19 cellular contexts compared by ENCODE assay signal in the genomic region with DNA sequence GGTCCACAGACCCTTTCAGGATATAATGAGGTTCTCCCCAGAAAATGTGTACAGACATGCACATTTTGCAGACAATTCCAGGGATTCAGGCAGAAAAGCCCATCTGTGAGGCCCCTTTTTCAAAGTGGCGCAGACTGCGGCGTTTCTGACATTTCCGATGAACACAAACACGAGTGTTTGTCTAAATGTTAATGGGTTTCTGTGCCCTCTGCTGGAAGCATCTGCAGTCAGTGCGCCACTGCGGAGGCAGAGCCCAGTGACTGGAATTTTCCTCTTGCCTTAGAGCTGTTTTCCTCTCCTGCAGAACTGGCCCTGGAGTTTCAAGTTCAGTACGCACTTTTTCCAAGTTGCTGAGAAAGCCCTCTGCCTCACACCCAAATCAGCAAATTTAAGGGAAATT. TPM values are rescaled to one million over a fixed set of nuclear protein-coding genes. Genes with fewer than 3 reads are reported as not detected.
DNase-seq lines count a peak whose midpoint lies in the region; ATAC-seq and TF ChIP-seq lines count a peak whose summit lies in the region.
"Had no signal": no experiment of that assay in that cellular context is flagged by ENCODE, and none has a peak within 500 bp of the region (broad histone marks: within the 10 kb centered on the region; RNA-seq: fewer than 3 reads in every experiment).

No MANE protein-coding gene starts in this region.

- DNase-seq in EH (ENCODE audit: low read depth) (peak; percentile 25), NCI-H748 (lab: John Stamatoyannopoulos, UW; ENCODE audit: unreplicated experiment) (peak; percentile 53), dorsolateral prefrontal cortex (peak in 9 of 10 donors; percentile 39 to 82 (median 74)), osteocyte (ENCODE audit: extremely low spot score, unreplicated experiment) (no peak), GM13976 (ENCODE audit: low spot score) (no peak), endothelial cell (ENCODE audit: low spot score) (no peak)
- DNase-seq in activated CD8-positive, alpha-beta memory T cell treated with anti-CD3 and anti-CD28 coated beads, Interleukin-2, amount 10 ng/mL, durations not matched to agents 7 days and 5 days = no peak
- DNase-seq: activated CD4-positive, alpha-beta T cell treated with anti-CD3 and anti-CD28 coated beads for 1 hour; DMS79; gastrocnemius medialis; Karpas-422; left ventricle myocardium inferior; stimulated activated CD4-positive, alpha-beta T cell treated with anti-CD3 and anti-CD28 coated beads, Interleukin-4, amount 100 ng/mL, for 24 hours had no signal

- H3K27me3 Mint-ChIP-seq in osteocyte (ENCODE audit: unreplicated experiment) (peaks cover 50% of the 10 kb centered on the region), endothelial cell (ENCODE audit: unreplicated experiment) (no peaks in the 10 kb centered on the region)
- peaks cover 47% of the 10 kb centered on the region for H3K27me3 Mint-ChIP-seq in activated CD8-positive, alpha-beta memory T cell treated with anti-CD3 and anti-CD28 coated beads, Interleukin-2, amount 10 ng/mL, durations not matched to agents 7 days and 5 days

- peak overlapping the region in 48 of 59 donors; percentile 14 to 91 (median 66) for H3K27ac ChIP-seq in dorsolateral prefrontal cortex
- H3K27ac ChIP-seq: gastrocnemius medialis, left ventricle myocardium inferior, parathyroid adenoma, SJSA1 had no signal

- H3K4me1 Mint-ChIP-seq in osteocyte (ENCODE audit: unreplicated experiment) (peaks cover 9% of the 10 kb centered on the region), endothelial cell (ENCODE audit: unreplicated experiment) (peaks cover 2% of the 10 kb centered on the region)
- peaks cover 2% of the 10 kb centered on the region for H3K4me1 Mint-ChIP-seq in activated CD8-positive, alpha-beta memory T cell treated with anti-CD3 and anti-CD28 coated beads, Interleukin-2, amount 10 ng/mL, durations not matched to agents 7 days and 5 days
- H3K4me1 Mint-ChIP-seq: central memory CD8-positive, alpha-beta T cell had no signal

- CTCF ChIA-PET in activated CD8-positive, alpha-beta memory T cell treated with anti-CD3 and anti-CD28 coated beads, Interleukin-2, amount 10 ng/mL, durations not matched to agents 7 days and 5 days (lab: Charles Lee) = no interaction called here

- intact Hi-C loops in dorsolateral prefrontal cortex (cut with DNase I) = loop anchor here in 1 of 2 donors (10.0 kb wide), 1 partner anchor 818 kb away; the partner anchor contains the start of gene RBM38

- in situ Hi-C loops in GM13976 (cut with MboI; ENCODE audit: low sequenced_read_pairs, unreplicated experiment) = no loop called here

- no peak for ATAC-seq in GM18907 (IDR thresholded peaks at IDR 0.05; ENCODE audit: unreplicated experiment)
- ATAC-seq in activated CD8-positive, alpha-beta memory T cell treated with anti-CD3 and anti-CD28 coated beads, Interleukin-2, amount 10 ng/mL, durations not matched to agents 7 days and 5 days = no peak
- ATAC-seq: gastrocnemius medialis had no signal

- no peak overlapping the region for H3K27ac Mint-ChIP-seq in osteocyte (ENCODE audit: unreplicated experiment)
- no peak overlapping the region for H3K27ac Mint-ChIP-seq in endothelial cell (ENCODE audit: unreplicated experiment)
- H3K27ac Mint-ChIP-seq in activated CD8-positive, alpha-beta memory T cell treated with anti-CD3 and anti-CD28 coated beads, Interleukin-2, amount 10 ng/mL, durations not matched to agents 7 days and 5 days = no peak overlapping the region
- H3K27ac Mint-ChIP-seq: activated T-helper 2 cell treated with anti-CD3 and anti-CD28 coated beads, Interferon-gamma antibody, Interleukin-2, Interleukin-4, amounts not matched to agents 10 μg/mL and 5 μg/mL and 100 μg/mL, durations not matched to agents 14 hours and 24 hours and 36 hours had no signal

- TF ChIP-seq CTCF in dorsolateral prefrontal cortex (IDR thresholded peaks at IDR 0.05 in 54 of 56, conservative IDR thresholded peaks at IDR 0.05 in 2 of 56; ENCODE audit: low read depth in 1 of 56, partially characterized antibody in 56 of 56) (peak in 51 of 56 donors; percentile 7 to 71 (median 45)), osteocyte (IDR thresholded peaks at IDR 0.05) (peak; percentile 27), GM13976 (IDR thresholded peaks at IDR 0.05; ENCODE audit: borderline replicate concordance, control extremely low read depth, extremely low read depth, insufficient read depth, missing control alignments) (no peak), endothelial cell (IDR thresholded peaks at IDR 0.05; ENCODE audit: unreplicated experiment) (no peak)

- H3K4me3 ChIP-seq in dorsolateral prefrontal cortex = peak overlapping the region in 15 of 59 donors; percentile 5 to 46 (median 28)
- H3K4me3 ChIP-seq: gastrocnemius medialis, left ventricle myocardium inferior, SJSA1 had no signal

- H3K27me3 ChIP-seq in dorsolateral prefrontal cortex = peaks cover 0 to 4% (median 0%) of the 10 kb centered on the region in 45 donors

- H3K4me3 Mint-ChIP-seq in osteocyte (ENCODE audit: unreplicated experiment) = no peak overlapping the region
- no peak overlapping the region for H3K4me3 Mint-ChIP-seq in endothelial cell (ENCODE audit: unreplicated experiment)
- no peak overlapping the region for H3K4me3 Mint-ChIP-seq in activated CD8-positive, alpha-beta memory T cell treated with anti-CD3 and anti-CD28 coated beads, Interleukin-2, amount 10 ng/mL, durations not matched to agents 7 days and 5 days
- H3K4me3 Mint-ChIP-seq: central memory CD8-positive, alpha-beta T cell had no signal

- H3K9me3 Mint-ChIP-seq in osteocyte (ENCODE audit: unreplicated experiment) = no peaks in the 10 kb centered on the region
- H3K9me3 Mint-ChIP-seq in endothelial cell (ENCODE audit: unreplicated experiment) = no peaks in the 10 kb centered on the region
- no peaks in the 10 kb centered on the region for H3K9me3 Mint-ChIP-seq in activated CD8-positive, alpha-beta memory T cell treated with anti-CD3 and anti-CD28 coated beads, Interleukin-2, amount 10 ng/mL, durations not matched to agents 7 days and 5 days (ENCODE audit: low read depth)
- H3K9me3 Mint-ChIP-seq: activated T-helper 2 cell treated with anti-CD3 and anti-CD28 coated beads, Interferon-gamma antibody, Interleukin-2, Interleukin-4, amounts not matched to agents 10 μg/mL and 5 μg/mL and 100 μg/mL, durations not matched to agents 14 hours and 24 hours and 36 hours; central memory CD8-positive, alpha-beta T cell had no signal

- H3K36me3 Mint-ChIP-seq in osteocyte (ENCODE audit: unreplicated experiment) (peaks cover 2% of the 10 kb centered on the region), endothelial cell (ENCODE audit: low read depth, unreplicated experiment) (no peaks in the 10 kb centered on the region)
- H3K36me3 Mint-ChIP-seq in activated CD8-positive, alpha-beta memory T cell treated with anti-CD3 and anti-CD28 coated beads, Interleukin-2, amount 10 ng/mL, durations not matched to agents 7 days and 5 days = no peaks in the 10 kb centered on the region

RNA-seq across cellular contexts. Expression of gene ANKRD60, which starts 15.3 kb away (rescaled TPM):
- total RNA-seq in dorsolateral prefrontal cortex (under 1 TPM in 1 of 120 experiments, not detected in 119; 0.66 TPM), osteocyte (not detected in 2 replicates), endothelial cell (ENCODE audit: unreplicated experiment) (not detected)
- not detected for total RNA-seq in activated CD8-positive, alpha-beta memory T cell treated with anti-CD3 and anti-CD28 coated beads, Interleukin-2, amount 10 ng/mL, durations not matched to agents 7 days and 5 days
- total RNA-seq: activated T-helper 2 cell treated with anti-CD3 and anti-CD28 coated beads, Interferon-gamma antibody, Interleukin-2, Interleukin-4, amounts not matched to agents 10 μg/mL and 5 μg/mL and 100 μg/mL, durations not matched to agents 14 hours and 24 hours and 36 hours; gastrocnemius medialis; left ventricle myocardium inferior; NCI-H460; SJSA1 had no signal

Comparison
In these comparisons a context has a peak if more than half of its experiments do, and no peak if none do; other contexts are left out.
1. DNase-seq: peak in EH (single experiment), NCI-H748 (single experiment) and dorsolateral prefrontal cortex (9 of 10); none in osteocyte (single experiment), GM13976 (single experiment), endothelial cell (single experiment) and activated CD8-positive, alpha-beta memory T cell treated with anti-CD3 and anti-CD28 coated beads, Interleukin-2, amount 10 ng/mL, durations not matched to agents 7 days and 5 days (single experiment).
2. CTCF ChIP-seq: peak in dorsolateral prefrontal cortex (51 of 56) and osteocyte (single experiment); none in GM13976 (single experiment) and endothelial cell (single experiment).